ENCODE assay signal across 24 cellular contexts in the genomic region with DNA sequence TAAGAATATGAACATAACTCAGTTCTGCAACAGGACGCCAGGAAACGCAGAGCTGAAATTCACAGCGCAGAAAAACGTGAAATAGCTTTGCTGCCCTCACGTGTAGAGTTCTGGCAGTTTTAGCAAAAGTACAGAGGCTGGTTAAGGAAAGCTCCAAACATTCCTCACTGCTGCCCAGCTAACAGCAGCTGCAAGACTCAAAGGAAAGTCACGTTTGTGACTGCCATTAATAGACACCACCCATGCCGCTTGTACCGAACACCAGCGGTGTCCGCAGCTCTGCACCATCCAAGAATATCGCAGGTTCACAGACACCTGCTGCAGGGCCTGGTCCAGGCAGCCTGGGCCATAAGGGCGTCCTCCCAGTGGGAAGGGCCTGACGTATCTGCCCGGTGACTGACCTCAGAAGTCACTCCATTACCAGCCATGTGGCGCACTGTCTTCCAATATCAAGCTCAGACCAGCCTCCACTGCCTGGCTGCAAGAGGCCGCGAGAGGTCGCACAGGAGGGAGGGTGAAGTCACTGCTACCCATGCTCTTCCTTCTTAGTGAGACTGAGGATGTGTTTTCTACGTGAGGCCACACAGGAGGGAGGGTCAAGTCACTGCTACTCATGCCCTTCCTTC.
DNase-seq lines count a peak whose midpoint lies in the region; ATAC-seq and TF ChIP-seq lines count a peak whose summit lies in the region.
"Had no signal": no experiment of that assay in that cellular context is flagged by ENCODE, and none has a peak within 500 bp of the region (broad histone marks: within the 10 kb centered on the region; RNA-seq: fewer than 3 reads in every experiment).

No MANE protein-coding gene starts in this region.

- no peak overlapping the region for H3K27ac Mint-ChIP-seq in activated T-helper 1 cell treated with anti-CD3 and anti-CD28 coated beads, Interleukin-12 subunit alpha, Interleukin-12 subunit beta, Interleukin-2, Interleukin-4 antibody, amounts not matched to agents 30 ng/mL and 10 ng/mL and 1 ng/mL, durations not matched to agents 14 hours and 24 hours and 36 hours
- H3K27ac Mint-ChIP-seq: activated CD4-positive, alpha-beta memory T cell treated with anti-CD3 and anti-CD28 coated beads, Interleukin-2, amount 10 ng/mL, durations not matched to agents 7 days and 5 days; activated naive CD8-positive, alpha-beta T cell; activated T-cell treated with anti-CD3 and anti-CD28 coated beads, Interleukin-2, amount 50 U/mL, for 72 hours; natural killer cell; stimulated activated memory B cell treated with anti-CD40 and anti-IgM and Interleukin-4, amounts not matched to agents 10 μg/mL and 1 μg/mL and 100 μg/mL, for 72 hours; T-helper 17 cell had no signal

- no peaks in the 10 kb centered on the region for H3K9me3 Mint-ChIP-seq in activated T-helper 1 cell treated with anti-CD3 and anti-CD28 coated beads, Interleukin-12 subunit alpha, Interleukin-12 subunit beta, Interleukin-2, Interleukin-4 antibody, amounts not matched to agents 30 ng/mL and 10 ng/mL and 1 ng/mL, durations not matched to agents 14 hours and 24 hours and 36 hours
- H3K9me3 Mint-ChIP-seq: activated CD4-positive, alpha-beta memory T cell treated with anti-CD3 and anti-CD28 coated beads, Interleukin-2, amount 10 ng/mL, durations not matched to agents 7 days and 5 days; activated T-cell treated with anti-CD3 and anti-CD28 coated beads, Interleukin-2, amount 50 U/mL, for 72 hours; natural killer cell; stimulated activated memory B cell treated with anti-CD40 and anti-IgM and Interleukin-4, amounts not matched to agents 10 μg/mL and 1 μg/mL and 100 μg/mL, for 72 hours had no signal

- no peaks in the 10 kb centered on the region for H3K27me3 ChIP-seq in ascending aorta
- H3K27me3 ChIP-seq: breast epithelium, heart right ventricle, right atrium auricular region, SJCRH30 had no signal

- H3K36me3 ChIP-seq in ascending aorta, result peaks cover 0 to 8% of the 10 kb centered on the region in 2 donors
- H3K36me3 ChIP-seq: breast epithelium, right atrium auricular region had no signal

- no peaks in the 10 kb centered on the region for H3K9me3 ChIP-seq in ascending aorta
- H3K9me3 ChIP-seq: breast epithelium, Caco-2, heart right ventricle, right atrium auricular region, SJCRH30 had no signal

- no peak overlapping the region for H3K4me3 ChIP-seq in ascending aorta
- H3K4me3 ChIP-seq: breast epithelium, heart right ventricle, right atrium auricular region, SJCRH30 had no signal

- no peaks in the 10 kb centered on the region for H3K4me1 ChIP-seq in ascending aorta
- H3K4me1 ChIP-seq: breast epithelium, Caco-2, right atrium auricular region, SJCRH30 had no signal

- no peak overlapping the region for H3K27ac ChIP-seq in ascending aorta
- H3K27ac ChIP-seq: breast epithelium, heart right ventricle, right atrium auricular region, SJCRH30 had no signal

- H3K27me3 Mint-ChIP-seq in activated T-helper 1 cell treated with anti-CD3 and anti-CD28 coated beads, Interleukin-12 subunit alpha, Interleukin-12 subunit beta, Interleukin-2, Interleukin-4 antibody, amounts not matched to agents 30 ng/mL and 10 ng/mL and 1 ng/mL, durations not matched to agents 14 hours and 24 hours and 36 hours (ENCODE audit: insufficient read depth), result no peaks in the 10 kb centered on the region
- H3K27me3 Mint-ChIP-seq: activated CD4-positive, alpha-beta memory T cell treated with anti-CD3 and anti-CD28 coated beads, Interleukin-2, amount 10 ng/mL, durations not matched to agents 7 days and 5 days; activated naive CD8-positive, alpha-beta T cell; stimulated activated memory B cell treated with anti-CD40 and anti-IgM and Interleukin-4, amounts not matched to agents 10 μg/mL and 1 μg/mL and 100 μg/mL, for 72 hours; T-helper 17 cell had no signal

- TF ChIP-seq CTCF in AG09319 (IDR thresholded peaks at IDR 0.05; ENCODE audit: low read depth, low read length) (peak; percentile 32), ascending aorta (IDR thresholded peaks at IDR 0.05) (peak; percentile 36 to 51 (median 46))

- no peaks in the 10 kb centered on the region for H3K36me3 Mint-ChIP-seq in activated T-helper 1 cell treated with anti-CD3 and anti-CD28 coated beads, Interleukin-12 subunit alpha, Interleukin-12 subunit beta, Interleukin-2, Interleukin-4 antibody, amounts not matched to agents 30 ng/mL and 10 ng/mL and 1 ng/mL, durations not matched to agents 14 hours and 24 hours and 36 hours (ENCODE audit: low read depth)
- H3K36me3 Mint-ChIP-seq: natural killer cell had no signal

- no peak for DNase-seq in AG09319 (ENCODE audit: extremely low read depth, low read depth)
- DNase-seq in ascending aorta (ENCODE audit: low spot score in 2 of 2), result no peak
- DNase-seq in inferior parietal cortex (ENCODE audit: extremely low spot score), result peak; percentile 15
- DNase-seq in sciatic nerve (ENCODE audit: low spot score), result no peak
- no peak for DNase-seq in putamen (ENCODE audit: low spot score)
- DNase-seq in amygdala (lab: John Stamatoyannopoulos, UW), result no peak
- DNase-seq in activated T-helper 1 cell treated with anti-CD3 and anti-CD28 coated beads, Interleukin-12 subunit alpha, Interleukin-12 subunit beta, Interleukin-2, Interleukin-4 antibody, amounts not matched to agents 30 ng/mL and 10 ng/mL and 1 ng/mL, durations not matched to agents 14 hours and 24 hours and 36 hours (ENCODE audit: low spot score), result no peak
- DNase-seq: activated CD4-positive, alpha-beta memory T cell treated with anti-CD3 and anti-CD28 coated beads, Interleukin-2, amount 10 ng/mL, durations not matched to agents 7 days and 5 days; activated T-cell treated with anti-CD3 and anti-CD28 coated beads, Interleukin-2, amount 50 U/mL, for 72 hours; AML-193; heart right ventricle; Karpas-422; natural killer cell; NCI-H1105 treated with DMSO at 0.1 percent for 48 hours; NCI-H748 treated with DMSO at 0.1 percent for 48 hours; PC-3; SJCRH30; T-helper 17 cell had no signal

- no peaks in the 10 kb centered on the region for H3K4me1 Mint-ChIP-seq in activated T-helper 1 cell treated with anti-CD3 and anti-CD28 coated beads, Interleukin-12 subunit alpha, Interleukin-12 subunit beta, Interleukin-2, Interleukin-4 antibody, amounts not matched to agents 30 ng/mL and 10 ng/mL and 1 ng/mL, durations not matched to agents 14 hours and 24 hours and 36 hours (ENCODE audit: low read depth)
- H3K4me1 Mint-ChIP-seq: activated CD4-positive, alpha-beta memory T cell treated with anti-CD3 and anti-CD28 coated beads, Interleukin-2, amount 10 ng/mL, durations not matched to agents 7 days and 5 days; natural killer cell; stimulated activated memory B cell treated with anti-CD40 and anti-IgM and Interleukin-4, amounts not matched to agents 10 μg/mL and 1 μg/mL and 100 μg/mL, for 72 hours; T-helper 17 cell had no signal

- H3K4me3 Mint-ChIP-seq in activated T-helper 1 cell treated with anti-CD3 and anti-CD28 coated beads, Interleukin-12 subunit alpha, Interleukin-12 subunit beta, Interleukin-2, Interleukin-4 antibody, amounts not matched to agents 30 ng/mL and 10 ng/mL and 1 ng/mL, durations not matched to agents 14 hours and 24 hours and 36 hours, result no peak overlapping the region
- H3K4me3 Mint-ChIP-seq: activated CD4-positive, alpha-beta memory T cell treated with anti-CD3 and anti-CD28 coated beads, Interleukin-2, amount 10 ng/mL, durations not matched to agents 7 days and 5 days; activated naive CD8-positive, alpha-beta T cell; activated T-cell treated with anti-CD3 and anti-CD28 coated beads, Interleukin-2, amount 50 U/mL, for 72 hours; natural killer cell; stimulated activated memory B cell treated with anti-CD40 and anti-IgM and Interleukin-4, amounts not matched to agents 10 μg/mL and 1 μg/mL and 100 μg/mL, for 72 hours; T-helper 17 cell had no signal

- ATAC-seq in sciatic nerve (peak; percentile 62), HG02588 (IDR thresholded peaks at IDR 0.05; ENCODE audit: unreplicated experiment) (no peak)
- ATAC-seq: activated T-cell treated with anti-CD3 and anti-CD28 coated beads, Interleukin-2, amount 50 U/mL, for 72 hours; natural killer cell; PC-3; stimulated activated memory B cell treated with anti-CD40 and anti-IgM and Interleukin-4, amounts not matched to agents 10 μg/mL and 1 μg/mL and 100 μg/mL, for 72 hours; T-helper 17 cell had no signal

- intact Hi-C loops in ascending aorta (cut with DNase I) (loop anchor here (1.0 kb wide), 1 partner anchor 745 kb away; no protein-coding TSS in a partner anchor), sciatic nerve (cut with DNase I) (no loop called here)
- intact Hi-C loops in activated T-helper 1 cell treated with anti-CD3 and anti-CD28 coated beads, Interleukin-12 subunit alpha, Interleukin-12 subunit beta, Interleukin-2, Interleukin-4 antibody, amounts not matched to agents 30 ng/mL and 10 ng/mL and 1 ng/mL, durations not matched to agents 14 hours and 24 hours and 36 hours (cut with micrococcal nuclease), result no loop called here
